Comparison of ENCODE assay signal across 18 cellular contexts in genomic region chr15:65196637-65197336, GRCh38. TPM values are rescaled to one million over a fixed set of nuclear protein-coding genes. Genes with fewer than 3 reads are reported as not detected.
DNase-seq lines count a peak whose midpoint lies in the region; ATAC-seq and TF ChIP-seq lines count a peak whose summit lies in the region.
"Had no signal": no experiment of that assay in that cellular context is flagged by ENCODE, and none has a peak within 500 bp of the region (broad histone marks: within the 10 kb centered on the region; RNA-seq: fewer than 3 reads in every experiment).

No MANE protein-coding gene starts in this region.

- no peak overlapping the region for H4K91ac ChIP-seq in H9 (ENCODE audit: insufficient read length, low read depth, low read length)

- no peak overlapping the region for H2BK5ac ChIP-seq in H9 (ENCODE audit: insufficient read length, low read length)

- H3K9me3 Mint-ChIP-seq in H9 = peaks cover 0 to 2% of the 10 kb centered on the region in 2 experiments; a peak in 1 of 5 replicates
- no peaks in the 10 kb centered on the region for H3K9me3 Mint-ChIP-seq in endodermal cell
- peaks cover 0 to 2% (median 0%) of the 10 kb centered on the region in 7 donors for H3K9me3 Mint-ChIP-seq in CD14-positive monocyte

- H4K20me1 ChIP-seq in H9 (ENCODE audit: control insufficient read depth, insufficient read depth, insufficient read length) = no peaks in the 10 kb centered on the region

- H3K27me3 Mint-ChIP-seq in H9 (ENCODE audit: low read depth) (peaks cover 4% of the 10 kb centered on the region; the same call in 1 of the 2 replicates), endodermal cell (ENCODE audit: insufficient read depth) (peaks cover 8% of the 10 kb centered on the region), CD14-positive monocyte (ENCODE audit: low read depth in 3 of 3) (peaks cover 1 to 5% (median 2%) of the 10 kb centered on the region in 3 donors)

- H3K36me3 ChIP-seq in endodermal cell (ENCODE audit: control insufficient read depth, insufficient read depth, low read length) = no peaks in the 10 kb centered on the region
- H3K36me3 ChIP-seq: MG63 had no signal

- H3K9ac ChIP-seq in H9 (ENCODE audit: extremely low read depth, insufficient read length, low read length) (no peak overlapping the region), endodermal cell (ENCODE audit: extremely low read depth, low read length, poor library complexity, severe bottlenecking) (no peak overlapping the region)

- H3K27ac ChIP-seq in H9 (ENCODE audit: insufficient read length, low read depth, low read length) (no peak overlapping the region), endodermal cell (ENCODE audit: low read depth, low read length) (no peak overlapping the region)
- H3K27ac ChIP-seq: C4-2B had no signal

- no peak overlapping the region for H2AFZ ChIP-seq in H9 (ENCODE audit: low read length)

- H2BK15ac ChIP-seq in H9 (ENCODE audit: low read depth, low read length) = no peak overlapping the region

- peak; percentile 11 for DNase-seq in AG20443 (ENCODE audit: low spot score)
- DNase-seq in H9 = no peak
- peak; percentile 63 for DNase-seq in endodermal cell
- DNase-seq in posterior vena cava (ENCODE audit: low spot score) = peak; percentile 70
- no peak for DNase-seq in sciatic nerve (ENCODE audit: low spot score)
- DNase-seq in CD14-positive monocyte (ENCODE audit: low spot score) = no peak
- DNase-seq in activated naive CD4-positive, alpha-beta T cell treated with anti-CD3 and anti-CD28 coated beads, Interleukin-2, amount 50 U/mL, for 16 hours = no peak
- DNase-seq: DMS 273 treated with DMSO at 0.1 percent for 48 hours, DND-41, MG63, NCI-H1105 treated with DMSO at 0.1 percent for 48 hours, NCI-H1694 treated with DMSO at 0.1 percent for 48 hours, NCI-H2227 treated with DMSO at 0.1 percent for 48 hours, NCI-H510A treated with DMSO at 0.1 percent for 48 hours, NCI-H774, Right ventricle myocardium superior had no signal

- no peak overlapping the region for H4K8ac ChIP-seq in H9 (replicated peaks; ENCODE audit: insufficient read length, low read depth, low read length)

- H3K9me3 ChIP-seq in H9 (ENCODE audit: control insufficient read depth, low read depth, low read length) (no peaks in the 10 kb centered on the region), endodermal cell (ENCODE audit: control insufficient read depth, low read length) (no peaks in the 10 kb centered on the region)
- H3K9me3 ChIP-seq: MG63 had no signal

- no peaks in the 10 kb centered on the region for H3K27me3 ChIP-seq in H9 (ENCODE audit: insufficient read depth, low read length)
- H3K27me3 ChIP-seq in endodermal cell (ENCODE audit: control insufficient read depth, insufficient read depth, low read length, poor library complexity, severe bottlenecking) = peaks cover 6% of the 10 kb centered on the region
- H3K27me3 ChIP-seq: MG63 had no signal

- no peak overlapping the region for H2BK12ac ChIP-seq in H9 (ENCODE audit: insufficient read length, low read depth, low read length)

- H3K79me2 ChIP-seq in H9 (ENCODE audit: insufficient read depth, low read length) = no peaks in the 10 kb centered on the region

- H2AK5ac ChIP-seq in H9 (ENCODE audit: insufficient read length, low read length) = no peak overlapping the region

- H3K23ac ChIP-seq in H9 (ENCODE audit: insufficient read length, low read depth, low read length) = no peak overlapping the region

- no peaks in the 10 kb centered on the region for H3K23me2 ChIP-seq in H9 (ENCODE audit: insufficient read length, low read depth, low read length, poor library complexity, severe bottlenecking)

- H3K4me2 ChIP-seq in H9 (ENCODE audit: insufficient read depth, insufficient read length, low read length) = no peak overlapping the region

- no peaks in the 10 kb centered on the region for H3K79me1 ChIP-seq in H9 (ENCODE audit: insufficient read depth, low read depth, low read length, poor library complexity, severe bottlenecking)

- no peak for ATAC-seq in sciatic nerve

- no peak overlapping the region for H3K4me3 ChIP-seq in endodermal cell (ENCODE audit: low read length)
- H3K4me3 ChIP-seq: MG63 had no signal

- H3K36me3 Mint-ChIP-seq in H9 (ENCODE audit: insufficient read depth in 1 of 3, low read depth in 3 of 3) (no peaks in the 10 kb centered on the region), endodermal cell (ENCODE audit: low read depth) (no peaks in the 10 kb centered on the region), CD14-positive monocyte (no peaks in the 10 kb centered on the region)

- TF ChIP-seq CTCF in H9 (conservative IDR thresholded peaks at IDR 0.05) = peak; percentile 32; the same call in 2 of the 3 replicates
- TF ChIP-seq CTCF in endodermal cell (conservative IDR thresholded peaks at IDR 0.05) = peak; percentile 41
- no peak for TF ChIP-seq CTCF in CD14-positive monocyte (IDR thresholded peaks at IDR 0.05)

- H3K56ac ChIP-seq in H9 (ENCODE audit: insufficient read length, low read depth, low read length) = no peak overlapping the region

- H3K4me3 Mint-ChIP-seq in H9 = no peak overlapping the region
- H3K4me3 Mint-ChIP-seq in endodermal cell = no peak overlapping the region
- H3K4me3 Mint-ChIP-seq in CD14-positive monocyte = no peak overlapping the region

- H3K14ac ChIP-seq in H9 (ENCODE audit: insufficient read depth, low read length) = no peak overlapping the region

- H3K27ac Mint-ChIP-seq in H9 (no peak overlapping the region), endodermal cell (no peak overlapping the region), CD14-positive monocyte (no peak overlapping the region)

- no peak overlapping the region for H3K18ac ChIP-seq in H9 (ENCODE audit: insufficient read length, low read depth, low read length)

- no peak overlapping the region for H4K5ac ChIP-seq in H9 (ENCODE audit: insufficient read length, low read depth, low read length)

- intact Hi-C loops in posterior vena cava (cut with DNase I) (loop anchor here in 1 of 2 donors (5.0 kb wide), 1 partner anchor 46 kb away; no protein-coding TSS in a partner anchor), sciatic nerve (cut with DNase I) (no loop called here), CD14-positive monocyte (cut with micrococcal nuclease) (no loop called here)

- H3K4me1 Mint-ChIP-seq in H9 = peaks cover 7 to 8% of the 10 kb centered on the region in 2 experiments
- peaks cover 10% of the 10 kb centered on the region for H3K4me1 Mint-ChIP-seq in endodermal cell
- no peaks in the 10 kb centered on the region for H3K4me1 Mint-ChIP-seq in CD14-positive monocyte

- no peak overlapping the region for H3T11ph ChIP-seq in H9 (ENCODE audit: low read length)

- no peak overlapping the region for H2BK20ac ChIP-seq in H9 (ENCODE audit: low read depth, low read length, poor library complexity, severe bottlenecking)

- no CpG with 5 or more reads among the region's 19 CpGs for WGBS in H9 (ENCODE audit: extremely low coverage, insufficient read length, low lambda C conversion rate)
- 95 to 96% methylated on average over 15 to 19 of the region's 19 CpGs for WGBS in endodermal cell (ENCODE audit: insufficient coverage in 1 of 2, insufficient read length in 1 of 2), 2 experiments

- no peaks in the 10 kb centered on the region for H3K4me1 ChIP-seq in H9 (ENCODE audit: insufficient read depth, low read length)
- no peaks in the 10 kb centered on the region for H3K4me1 ChIP-seq in endodermal cell (ENCODE audit: control insufficient read depth, insufficient read depth, low read length)

- H2BK120ac ChIP-seq in H9 (ENCODE audit: low read depth, low read length, poor library complexity, severe bottlenecking) = no peak overlapping the region

- no peak overlapping the region for H3K4ac ChIP-seq in H9 (ENCODE audit: low read depth, low read length)

RNA-seq across cellular contexts. Expression of gene CLPX, which starts 11.6 kb away (rescaled TPM):
- total RNA-seq in H9 (2021) (53.8 and 55.8 TPM in 2 replicates), endodermal cell (10 to 100 TPM; 60.5 to 62.7 TPM), posterior vena cava (10 to 100 TPM; 28.9 to 34.8 TPM), sciatic nerve (49.8 TPM)
- 34.6 TPM for polyA plus RNA-seq in endodermal cell (2013, experiment 1 of 2)
- polyA plus RNA-seq in endodermal cell (2013, experiment 2 of 2) = 37.6 TPM
- polyA plus RNA-seq in CD14-positive monocyte = 10 to 100 TPM; 20.0 to 24.9 TPM

RNA-seq across cellular contexts. Expression of gene CILP, which starts 14.5 kb away (rescaled TPM):
- total RNA-seq in H9 (2021) = 0.04 TPM in 1 of 2 replicates, not detected in the other
- total RNA-seq in endodermal cell = under 1 TPM in 1 of 2 donors, not detected in 1; 0.07 TPM
- 0.07 TPM for polyA plus RNA-seq in endodermal cell (2013, experiment 1 of 2)
- 0.08 TPM for polyA plus RNA-seq in endodermal cell (2013, experiment 2 of 2)
- 10 to 100 TPM in 1 of 2 donors, 1 to 10 TPM in 1; 9.6 to 43.4 TPM for total RNA-seq in posterior vena cava
- 37.9 TPM for total RNA-seq in sciatic nerve
- not detected for polyA plus RNA-seq in CD14-positive monocyte
- total RNA-seq: G401 had no signal

Comparison
In these comparisons a context has a peak if more than half of its experiments do, and no peak if none do; other contexts are left out.
1. DNase-seq: peak in AG20443 (single experiment), endodermal cell (single experiment) and posterior vena cava (single experiment); none in H9 (single experiment), sciatic nerve (single experiment), CD14-positive monocyte (single experiment) and activated naive CD4-positive, alpha-beta T cell treated with anti-CD3 and anti-CD28 coated beads, Interleukin-2, amount 50 U/mL, for 16 hours (single experiment).
2. RNA of gene CILP, which starts 14.5 kb away (total RNA-seq): 9.6 to 43.4 TPM in posterior vena cava and 37.9 TPM in sciatic nerve (single experiment); 0.07 TPM in endodermal cell and 0.04 TPM in H9; every median in the first group is over 4 times any median in the second.